ENCODE assay signal across 20 cellular contexts in the genomic region with DNA sequence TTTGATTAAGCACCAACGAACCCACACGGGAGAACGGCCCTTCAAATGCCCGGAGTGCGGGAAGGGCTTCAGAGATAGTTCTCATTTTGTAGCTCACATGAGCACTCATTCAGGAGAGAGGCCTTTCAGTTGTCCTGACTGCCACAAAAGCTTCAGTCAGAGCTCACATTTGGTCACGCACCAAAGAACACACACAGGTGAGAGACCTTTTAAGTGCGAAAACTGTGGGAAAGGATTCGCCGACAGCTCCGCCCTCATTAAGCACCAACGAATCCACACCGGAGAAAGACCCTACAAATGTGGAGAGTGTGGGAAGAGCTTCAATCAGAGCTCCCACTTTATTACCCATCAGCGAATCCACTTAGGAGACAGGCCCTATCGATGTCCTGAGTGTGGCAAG.
"Had no signal": no experiment of that assay in that cellular context is flagged by ENCODE, and none has a peak within 500 bp of the region (broad histone marks: within the 10 kb centered on the region; RNA-seq: fewer than 3 reads in every experiment).

No MANE protein-coding gene starts in this region.

- H3K27ac ChIP-seq: colonic mucosa, upper lobe of left lung, VCaP had no signal

- H3K9me3 ChIP-seq: colonic mucosa, left lung, sigmoid colon, thoracic aorta, upper lobe of left lung had no signal

- H3K4me2 ChIP-seq: smooth muscle cell had no signal

- H3K27me3 ChIP-seq: colonic mucosa, left lung, sigmoid colon, upper lobe of left lung had no signal

- FAIRE-seq: bronchial epithelial cell had no signal

- H3K4me3 ChIP-seq: colonic mucosa, left lung, sigmoid colon, smooth muscle cell, thoracic aorta, upper lobe of left lung had no signal

- DNase-seq: activated CD4-positive, alpha-beta T cell treated with anti-CD3 and anti-CD28 coated beads, Interleukin-2, amount 50 U/mL, for 4 hours; activated CD4-positive, CD25-positive, alpha-beta regulatory T cell treated with anti-CD3 and anti-CD28 coated beads, Interleukin-2, amount 50 U/mL, for 72 hours; activated CD8-positive, alpha-beta memory T cell treated with anti-CD3 and anti-CD28 coated beads for 24 hours; activated effector memory CD4-positive, alpha-beta T cell treated with anti-CD3 and anti-CD28 coated beads, Interleukin-2, amount 50 U/mL, for 16 hours; activated naive CD4-positive, alpha-beta T cell treated with anti-CD3 and anti-CD28 coated beads, Interleukin-2, amount 10 ng/mL, durations not matched to agents 7 days and 5 days; amygdala; colonic mucosa; immature natural killer cell; left lung; midbrain; natural killer cell; retina; sigmoid colon; stimulated activated CD4-positive, alpha-beta T cell treated with anti-CD3 and anti-CD28 coated beads, Interleukin-2, amount 100 ng/mL, for 48 hours; stimulated activated naive CD4-positive, alpha-beta T cell treated with Interleukin-2 at 50 U/mL for 16 hours; upper lobe of left lung had no signal

- ATAC-seq: left lung had no signal

- H3K36me3 ChIP-seq: colonic mucosa, left lung, sigmoid colon, thoracic aorta, upper lobe of left lung had no signal
